Comparison of ENCODE assay signal across 14 cellular contexts in genomic region chr12:80216890-80217559, GRCh38.
A peak's percentile ranks its signal among the peaks of the same experiment; 100 is the strongest.
DNase-seq lines count a peak whose midpoint lies in the region; ATAC-seq, FAIRE-seq and TF ChIP-seq lines count a peak whose summit lies in the region.
"Had no signal": no experiment of that assay in that cellular context is flagged by ENCODE, and none has a peak within 500 bp of the region (broad histone marks: within the 10 kb centered on the region; RNA-seq: fewer than 3 reads in every experiment).

No MANE protein-coding gene starts in this region.

- H3K9ac ChIP-seq in H9 (ENCODE audit: extremely low read depth, insufficient read length, low read length), result no peak overlapping the region
- no peak overlapping the region for H3K9ac ChIP-seq in mammary epithelial cell (ENCODE audit: insufficient read depth, low read length)

- TF ChIP-seq EP300 in ovary (IDR thresholded peaks at IDR 0.05), result no peak

- H3K27ac Mint-ChIP-seq in H9, result no peak overlapping the region; a peak in 1 of 7 replicates
- no peak overlapping the region for H3K27ac Mint-ChIP-seq in naive thymus-derived CD4-positive, alpha-beta T cell

- H4K8ac ChIP-seq in H9 (replicated peaks; ENCODE audit: insufficient read length, low read depth, low read length), result no peak overlapping the region

- H3K9me3 ChIP-seq in H9 (ENCODE audit: control insufficient read depth, low read depth, low read length), result no peaks in the 10 kb centered on the region
- no peaks in the 10 kb centered on the region for H3K9me3 ChIP-seq in naive thymus-derived CD4-positive, alpha-beta T cell (ENCODE audit: control insufficient read depth in 2 of 3, low read length in 3 of 3)
- H3K9me3 ChIP-seq in ovary, result no peaks in the 10 kb centered on the region
- H3K9me3 ChIP-seq in mammary epithelial cell (replicated peaks; ENCODE audit: insufficient read depth, low read length), result no peaks in the 10 kb centered on the region
- H3K9me3 ChIP-seq: esophagus muscularis mucosa, prostate gland, SJSA1 had no signal

- H3T11ph ChIP-seq in H9 (ENCODE audit: low read length), result no peak overlapping the region

- H3K36me3 ChIP-seq in naive thymus-derived CD4-positive, alpha-beta T cell (ENCODE audit: control insufficient read depth in 2 of 3, insufficient read depth in 3 of 3, low read length in 3 of 3), result no peaks in the 10 kb centered on the region
- H3K36me3 ChIP-seq in ovary (no peaks in the 10 kb centered on the region), mammary epithelial cell (ENCODE audit: insufficient read depth, low read length) (no peaks in the 10 kb centered on the region)
- H3K36me3 ChIP-seq: esophagus muscularis mucosa, prostate gland, SJSA1 had no signal

- POLR2A ChIA-PET in naive thymus-derived CD4-positive, alpha-beta T cell (lab: Charles Lee), result no interaction called here

- H3K23ac ChIP-seq in H9 (ENCODE audit: insufficient read length, low read depth, low read length), result no peak overlapping the region

- H2AK5ac ChIP-seq in H9 (ENCODE audit: insufficient read length, low read length), result no peak overlapping the region

- in situ Hi-C loops in mammary epithelial cell (cut with MboI; ENCODE audit: low sequenced_read_pairs in 2 of 2), result no loop called here

- no peak overlapping the region for H2BK5ac ChIP-seq in H9 (ENCODE audit: insufficient read length, low read length)

- no peak overlapping the region for H4K5ac ChIP-seq in H9 (ENCODE audit: insufficient read length, low read depth, low read length)

- no peaks in the 10 kb centered on the region for H3K27me3 Mint-ChIP-seq in H9 (ENCODE audit: low read depth)
- H3K27me3 Mint-ChIP-seq in naive thymus-derived CD4-positive, alpha-beta T cell, result peaks cover 0 to 29% (median 10%) of the 10 kb centered on the region in 5 donors

- H3K27me3 ChIP-seq in H9 (ENCODE audit: insufficient read depth, low read length) (no peaks in the 10 kb centered on the region), ovary (no peaks in the 10 kb centered on the region), mammary epithelial cell (ENCODE audit: insufficient read depth, low read length) (no peaks in the 10 kb centered on the region)
- no peaks in the 10 kb centered on the region for H3K27me3 ChIP-seq in naive thymus-derived CD4-positive, alpha-beta T cell (ENCODE audit: control insufficient read depth in 2 of 2, insufficient read depth in 2 of 2, low read length in 2 of 2)
- H3K27me3 ChIP-seq: esophagus muscularis mucosa, SJSA1 had no signal

- BruUV-seq in mammary epithelial cell (replicated peaks; lab: Mats Ljungman, UMichigan), result no TSS peak

- H3K9me3 Mint-ChIP-seq in H9, result no peaks in the 10 kb centered on the region
- H3K9me3 Mint-ChIP-seq in naive thymus-derived CD4-positive, alpha-beta T cell, result peaks cover 0 to 2% (median 0%) of the 10 kb centered on the region in 11 donors

- H2BK12ac ChIP-seq in H9 (ENCODE audit: insufficient read length, low read depth, low read length), result no peak overlapping the region

- DNase-seq in H9 (peak; percentile 28), NCI-H2227 treated with DMSO at 0.1 percent for 48 hours (lab: John Stamatoyannopoulos, UW) (peak; percentile 84), ovary (no peak), activated T-cell treated with anti-CD3 and anti-CD28 coated beads for 4 hours (no peak), mammary epithelial cell (no peak)
- DNase-seq in naive thymus-derived CD4-positive, alpha-beta T cell, result no peak

- no peak overlapping the region for H3K4me3 ChIP-seq in naive thymus-derived CD4-positive, alpha-beta T cell (ENCODE audit: low read length)
- no peak overlapping the region for H3K4me3 ChIP-seq in ovary
- H3K4me3 ChIP-seq in mammary epithelial cell (replicated peaks in 1 of 3; ENCODE audit: insufficient read depth in 1 of 3, low read depth in 2 of 3, low read length in 3 of 3), result no peak overlapping the region
- H3K4me3 ChIP-seq: esophagus muscularis mucosa, prostate gland, SJSA1 had no signal

- no CpG with 5 or more reads among the region's 6 CpGs for WGBS in H9 (ENCODE audit: extremely low coverage, insufficient read length, low lambda C conversion rate)
- WGBS in ovary, 3 donors, result 67 to 77% (median 75%) methylated on average over 6 of the region's 6 CpGs
- 95% methylated on average over 6 of the region's 6 CpGs for WGBS in mammary epithelial cell (ENCODE audit: low coverage, missing lambda C conversion rate)

- H3K14ac ChIP-seq in H9 (ENCODE audit: insufficient read depth, low read length), result no peak overlapping the region

- H3K4ac ChIP-seq in H9 (ENCODE audit: low read depth, low read length), result no peak overlapping the region

- no peak overlapping the region for H3K18ac ChIP-seq in H9 (ENCODE audit: insufficient read length, low read depth, low read length)

- no peak overlapping the region for H2BK20ac ChIP-seq in H9 (ENCODE audit: low read depth, low read length, poor library complexity, severe bottlenecking)

- H3K4me2 ChIP-seq in H9 (ENCODE audit: insufficient read depth, insufficient read length, low read length) (no peak overlapping the region), mammary epithelial cell (ENCODE audit: insufficient read depth, low read depth, low read length) (no peak overlapping the region)

- H4K20me1 ChIP-seq in H9 (ENCODE audit: control insufficient read depth, insufficient read depth, insufficient read length) (no peaks in the 10 kb centered on the region), mammary epithelial cell (ENCODE audit: insufficient read depth, low read length) (no peaks in the 10 kb centered on the region)

- intact Hi-C loops in naive thymus-derived CD4-positive, alpha-beta T cell (cut with micrococcal nuclease), result no loop called here
- intact Hi-C loops in ovary (cut with DNase I) (no loop called here), mammary epithelial cell (cut with micrococcal nuclease) (no loop called here)

- no peaks in the 10 kb centered on the region for H3K36me3 Mint-ChIP-seq in H9 (ENCODE audit: insufficient read depth in 1 of 3, low read depth in 3 of 3)
- H3K36me3 Mint-ChIP-seq in naive thymus-derived CD4-positive, alpha-beta T cell, result no peaks in the 10 kb centered on the region

- FAIRE-seq in islet of Langerhans (lab: Jason Lieb, UNC), result peak; percentile 89
- FAIRE-seq: D721Med, GM19239 had no signal

- peak; percentile 87 for ATAC-seq in GM18502 (IDR thresholded peaks at IDR 0.05; ENCODE audit: poor library complexity, unreplicated experiment)
- ATAC-seq in naive thymus-derived CD4-positive, alpha-beta T cell, result no peak

- H3K4me1 ChIP-seq in H9 (ENCODE audit: insufficient read depth, low read length) (peaks cover 3% of the 10 kb centered on the region), ovary (ENCODE audit: insufficient read depth) (no peaks in the 10 kb centered on the region), mammary epithelial cell (ENCODE audit: insufficient read depth, low read length) (no peaks in the 10 kb centered on the region)
- H3K4me1 ChIP-seq in naive thymus-derived CD4-positive, alpha-beta T cell (ENCODE audit: control insufficient read depth in 2 of 2, insufficient read depth in 2 of 2, low read length in 2 of 2), result no peaks in the 10 kb centered on the region
- H3K4me1 ChIP-seq: prostate gland, SJSA1 had no signal

- H2BK15ac ChIP-seq in H9 (ENCODE audit: low read depth, low read length), result no peak overlapping the region

- CTCF ChIA-PET in naive thymus-derived CD4-positive, alpha-beta T cell (lab: Charles Lee), result no interaction called here
- CTCF ChIA-PET in mammary epithelial cell (lab: Charles Lee; ENCODE audit: low non-redundant PET), result no interaction called here

- H3K27ac ChIP-seq in H9 (ENCODE audit: insufficient read length, low read depth, low read length) (no peak overlapping the region), ovary (no peak overlapping the region), mammary epithelial cell (ENCODE audit: insufficient read depth, low read depth, low read length) (no peak overlapping the region)
- no peak overlapping the region for H3K27ac ChIP-seq in naive thymus-derived CD4-positive, alpha-beta T cell (ENCODE audit: low read depth, low read length)
- H3K27ac ChIP-seq: HL-60, prostate gland, SJSA1 had no signal

- TF ChIP-seq CTCF in H9 (conservative IDR thresholded peaks at IDR 0.05) (no peak), ovary (IDR thresholded peaks at IDR 0.05) (no peak), mammary epithelial cell (conservative IDR thresholded peaks at IDR 0.05 in 1 of 2, IDR thresholded peaks at IDR 0.05 in 1 of 2; ENCODE audit: extremely low read depth in 1 of 2, insufficient read depth in 1 of 2, low read depth in 1 of 2, low read length in 2 of 2) (no peak)

- H3K79me2 ChIP-seq in H9 (ENCODE audit: insufficient read depth, low read length) (no peaks in the 10 kb centered on the region), mammary epithelial cell (ENCODE audit: insufficient read depth, low read length) (no peaks in the 10 kb centered on the region)

- H3K56ac ChIP-seq in H9 (ENCODE audit: insufficient read length, low read depth, low read length), result no peak overlapping the region

- no peak overlapping the region for H4K91ac ChIP-seq in H9 (ENCODE audit: insufficient read length, low read depth, low read length)

- peaks cover 21 to 28% of the 10 kb centered on the region in 2 experiments for H3K4me1 Mint-ChIP-seq in H9
- H3K4me1 Mint-ChIP-seq in naive thymus-derived CD4-positive, alpha-beta T cell, result no peaks in the 10 kb centered on the region

- no peak overlapping the region for H3K4me3 Mint-ChIP-seq in H9
- H3K4me3 Mint-ChIP-seq in naive thymus-derived CD4-positive, alpha-beta T cell, result no peak overlapping the region

- H2BK120ac ChIP-seq in H9 (ENCODE audit: low read depth, low read length, poor library complexity, severe bottlenecking), result no peak overlapping the region

- H3K79me1 ChIP-seq in H9 (ENCODE audit: insufficient read depth, low read depth, low read length, poor library complexity, severe bottlenecking), result no peaks in the 10 kb centered on the region

- TF ChIP-seq POLR2A in ovary (IDR thresholded peaks at IDR 0.05), result no peak

- dilution Hi-C loops in mammary epithelial cell (cut with HindIII; ENCODE audit: low sequenced_read_pairs), result no loop called here

- H2AFZ ChIP-seq in H9 (ENCODE audit: low read length) (no peak overlapping the region), mammary epithelial cell (ENCODE audit: low read depth, low read length) (no peak overlapping the region)

- no peaks in the 10 kb centered on the region for H3K23me2 ChIP-seq in H9 (ENCODE audit: insufficient read length, low read depth, low read length, poor library complexity, severe bottlenecking)

Comparison
In these comparisons a context has a peak if more than half of its experiments do, and no peak if none do; other contexts are left out.
1. DNase-seq: peak in H9 (single experiment) and NCI-H2227 treated with DMSO at 0.1 percent for 48 hours (single experiment); none in naive thymus-derived CD4-positive, alpha-beta T cell (0 of 9), ovary (0 of 5), activated T-cell treated with anti-CD3 and anti-CD28 coated beads for 4 hours (single experiment) and mammary epithelial cell (single experiment).